ENCODE assay signal across 8 cellular contexts in genomic region chr1:77978969-77979838, GRCh38. TPM values are rescaled to one million over a fixed set of nuclear protein-coding genes. Genes with fewer than 3 reads are reported as not detected.
DNase-seq lines count a peak whose midpoint lies in the region; ATAC-seq and TF ChIP-seq lines count a peak whose summit lies in the region.

Gene FUBP1, minus strand, starts transcription at chr1:77979072. Its CDS starts 68 bp downstream, at chr1:77979004.

- TF ChIP-seq POLR2A in right lobe of liver (IDR thresholded peaks at IDR 0.05) = peak; percentile 83

- TF ChIP-seq CTCF in CD14-positive monocyte (IDR thresholded peaks at IDR 0.05) (peak; percentile 76), dorsolateral prefrontal cortex (IDR thresholded peaks at IDR 0.05 in 54 of 56, conservative IDR thresholded peaks at IDR 0.05 in 2 of 56; ENCODE audit: low read depth in 1 of 56, partially characterized antibody in 56 of 56) (peak in 55 of 56 donors; percentile 40 to 83 (median 72)), right lobe of liver (IDR thresholded peaks at IDR 0.05) (peak; percentile 66 to 76 (median 72))

- no peaks in the 10 kb centered on the region for H3K27me3 Mint-ChIP-seq in CD14-positive monocyte (ENCODE audit: low read depth in 3 of 3)

- no peaks in the 10 kb centered on the region for H3K9me3 Mint-ChIP-seq in CD14-positive monocyte

- H3K27ac ChIP-seq in dorsolateral prefrontal cortex (peak within 1 kb of the TSS; percentile 82 to 100 (median 98)), right lobe of liver (peak within 1 kb of the TSS; percentile 94 to 97 (median 96))

- peaks cover 0 to 34% (median 13%) of the 10 kb centered on the region in 4 donors for H3K4me1 ChIP-seq in right lobe of liver

- H3K4me3 ChIP-seq in dorsolateral prefrontal cortex = peak within 1 kb of the TSS; percentile 55 to 100 (median 87)
- peak within 1 kb of the TSS; percentile 66 to 74 (median 69) for H3K4me3 ChIP-seq in right lobe of liver

- no peak within 1 kb of the TSS for H3K4me3 Mint-ChIP-seq in CD14-positive monocyte

- H3K36me3 Mint-ChIP-seq in CD14-positive monocyte = peaks cover 15 to 16% of the 10 kb centered on the region in 2 donors

- intact Hi-C loops in CD14-positive monocyte (cut with micrococcal nuclease) (loop anchor here in 1 of 2 donors (2.0 kb wide), 1 partner anchor 26 kb away; the partner anchor contains the start of gene DNAJB4), dorsolateral prefrontal cortex (cut with DNase I) (loop anchor here (1.0 to 10.0 kb wide), 3 partner anchors 25 to 204 kb away; partner anchors contain the start of genes DNAJB4 (in 2 of the 2) and MIGA1 (in 1 of the 2)), right lobe of liver (cut with DNase I) (loop anchor here (10.0 kb wide), 1 partner anchor 136 kb away; no protein-coding TSS in a partner anchor)

- no peak within 1 kb of the TSS for H3K27ac Mint-ChIP-seq in CD14-positive monocyte

- H3K27me3 ChIP-seq in dorsolateral prefrontal cortex (no peaks in the 10 kb centered on the region), right lobe of liver (no peaks in the 10 kb centered on the region)

- DNase-seq in CD14-positive monocyte (ENCODE audit: low spot score) = peak; percentile 97
- DNase-seq in NCI-H69 (lab: John Stamatoyannopoulos, UW) = peak; percentile 97
- DNase-seq in activated CD4-positive, alpha-beta T cell treated with anti-CD3 and anti-CD28 coated beads, Interleukin-2, amount 50 U/mL, for 1 hour = peak; percentile 92
- DNase-seq in dorsolateral prefrontal cortex = peak; percentile 75 to 96 (median 90)
- DNase-seq in right lobe of liver = peak; percentile 92 to 95 (median 93)
- DNase-seq in stimulated activated CD4-positive, alpha-beta T cell treated with anti-CD3 and anti-CD28 coated beads, Interleukin-4, amount 100 ng/mL, for 4 hours = peak; percentile 86 to 96

- under 1% methylated on average over 31 of the region's 57 CpGs for WGBS in right lobe of liver (ENCODE audit: insufficient coverage, low coverage, low lambda C conversion rate, missing lambda C conversion rate)

- H3K4me1 Mint-ChIP-seq in CD14-positive monocyte = peaks cover 10% of the 10 kb centered on the region

- no peaks in the 10 kb centered on the region for H3K9me3 ChIP-seq in right lobe of liver

- ATAC-seq in GM19351 (IDR thresholded peaks at IDR 0.05; ENCODE audit: unreplicated experiment) (peak; percentile 68), HG03521 (IDR thresholded peaks at IDR 0.05; ENCODE audit: unreplicated experiment) (peak; percentile 73), right lobe of liver (peak; percentile 88 to 94 (median 90))

- H3K36me3 ChIP-seq in right lobe of liver = peaks cover 0 to 6% (median 0%) of the 10 kb centered on the region in 4 donors

RNA-seq across cellular contexts. Expression of gene FUBP1, which starts in this region (rescaled TPM):
- 10 to 100 TPM; 16.5 TPM for polyA plus RNA-seq in CD14-positive monocyte
- 100 to 1,000 TPM in 119 of 120 experiments, 10 to 100 TPM in 1; 83.6 to 178 (median 133) TPM for total RNA-seq in dorsolateral prefrontal cortex
- total RNA-seq in right lobe of liver = 10 to 100 TPM; 21.7 to 38.5 (median 35.6) TPM

Comparison
In these comparisons a context has a peak if more than half of its experiments do, and no peak if none do; other contexts are left out.
1. Peak in every context shown above with its lines: DNase-seq, ATAC-seq, H3K4me3 ChIP-seq and H3K27ac ChIP-seq.